ENCODE assay signal across 1 cellular context in genomic region chr22:50498322-50498861, GRCh38.
TF ChIP-seq lines count a peak whose summit lies in the region.

No MANE protein-coding gene starts in this region.

TF ChIP-seq in HepG2, 621 proteins besides CTCF, POLR2A, EP300 and RAD21 (continued from another document and continues in another):
- TF ChIP-seq ZBTB43 (CRISPR knock-in tag; conservative IDR thresholded peaks at IDR 0.05) (0 out of 2 replicates have a peak, but pooled peaks have one; percentile 7), ZNF792 (CRISPR knock-in tag; IDR thresholded peaks at IDR 0.05) (0 out of 2 replicates have a peak, but pooled peaks have one; percentile 22), PAXIP1 (CRISPR knock-in tag; conservative IDR thresholded peaks at IDR 0.05) (peak; percentile 51), NR2F2 (IDR thresholded peaks at IDR 0.05; ENCODE audit: borderline replicate concordance, low read depth) (peak; percentile 45), ZNF367 (CRISPR knock-in tag; IDR thresholded peaks at IDR 0.05; ENCODE audit: borderline replicate concordance) (no peak), NFIB (CRISPR knock-in tag; IDR thresholded peaks at IDR 0.05; ENCODE audit: borderline replicate concordance) (no peak), SSRP1 (CRISPR knock-in tag; IDR thresholded peaks at IDR 0.05) (0 out of 2 replicates have a peak, but pooled peaks have one; percentile 14), MBD4 (IDR thresholded peaks at IDR 0.05; ENCODE audit: borderline replicate concordance, low read length) (no peak), MED1 (CRISPR knock-in tag; IDR thresholded peaks at IDR 0.05) (peak; percentile 45; the same call in 1 of the 2 replicates), PCBP2 (optimal IDR thresholded peaks at IDR 0.05; ENCODE audit: low read depth, low read length, poor library complexity, severe bottlenecking) (no peak), ZNF670 (CRISPR knock-in tag; IDR thresholded peaks at IDR 0.05; ENCODE audit: borderline replicate concordance) (no peak), ZNF777 (CRISPR knock-in tag; IDR thresholded peaks at IDR 0.05) (peak; percentile 43; the same call in 1 of the 2 replicates), ZNF691 (CRISPR knock-in tag; IDR thresholded peaks at IDR 0.05; ENCODE audit: borderline replicate concordance, low read depth) (no peak), ZNF879 (CRISPR knock-in tag; IDR thresholded peaks at IDR 0.05) (peak; percentile 59; the same call in 1 of the 2 replicates), TP53 (CRISPR knock-in tag; conservative IDR thresholded peaks at IDR 0.05) (no peak), IRF9 (CRISPR knock-in tag; IDR thresholded peaks at IDR 0.05; ENCODE audit: borderline replicate concordance) (no peak), NCOA5 (CRISPR knock-in tag; IDR thresholded peaks at IDR 0.05) (no peak), RFX5 (IDR thresholded peaks at IDR 0.05; ENCODE audit: low read depth, low read length) (no peak), ZNF615 (CRISPR knock-in tag; IDR thresholded peaks at IDR 0.05; ENCODE audit: borderline replicate concordance) (no peak), ZNF761 (CRISPR knock-in tag; conservative IDR thresholded peaks at IDR 0.05) (no peak), ZNF710 (CRISPR knock-in tag; IDR thresholded peaks at IDR 0.05; ENCODE audit: borderline replicate concordance) (no peak), ZNF644 (CRISPR knock-in tag; IDR thresholded peaks at IDR 0.05; ENCODE audit: low read depth) (peak; percentile 66), NCOA2 (CRISPR knock-in tag; IDR thresholded peaks at IDR 0.05) (0 out of 2 replicates have a peak, but pooled peaks have one; percentile 14), TBX2 (CRISPR knock-in tag; IDR thresholded peaks at IDR 0.05; ENCODE audit: borderline replicate concordance) (peak; percentile 49; the same call in 1 of the 2 replicates), NFRKB (IDR thresholded peaks at IDR 0.05) (no peak), ZMYM4 (CRISPR knock-in tag; IDR thresholded peaks at IDR 0.05) (peak; percentile 59; the same call in 1 of the 2 replicates), KDM3A (CRISPR knock-in tag; IDR thresholded peaks at IDR 0.05; ENCODE audit: low read depth) (0 out of 2 replicates have a peak, but pooled peaks have one; percentile 58), ZNF282 (IDR thresholded peaks at IDR 0.05; ENCODE audit: partially characterized antibody) (no peak), ZNF501 (CRISPR knock-in tag; IDR thresholded peaks at IDR 0.05) (peak; percentile 39; the same call in 1 of the 2 replicates), TEAD3 (CRISPR knock-in tag; optimal IDR thresholded peaks at IDR 0.05; ENCODE audit: borderline replicate concordance) (peak; percentile 8), ZMYM2 (CRISPR knock-in tag; IDR thresholded peaks at IDR 0.05) (no peak), ZNF772 (CRISPR knock-in tag; IDR thresholded peaks at IDR 0.05) (0 out of 2 replicates have a peak, but pooled peaks have one; percentile 13), SMARCC2 (IDR thresholded peaks at IDR 0.05) (no peak), ZNF570 (CRISPR knock-in tag; IDR thresholded peaks at IDR 0.05; ENCODE audit: borderline replicate concordance) (no peak), TBP (CRISPR knock-in tag; IDR thresholded peaks at IDR 0.05) (no peak), TAF1 (CRISPR knock-in tag; IDR thresholded peaks at IDR 0.05) (0 out of 2 replicates have a peak, but pooled peaks have one; percentile 19), ISL2 (CRISPR knock-in tag; IDR thresholded peaks at IDR 0.05) (no peak), ZNF407 (CRISPR knock-in tag; IDR thresholded peaks at IDR 0.05; ENCODE audit: not compliant biosample characterization) (no peak), ZNF33A (CRISPR knock-in tag; IDR thresholded peaks at IDR 0.05; ENCODE audit: borderline replicate concordance) (no peak), ZNF354B (CRISPR knock-in tag; IDR thresholded peaks at IDR 0.05) (no peak), ARID5B (CRISPR knock-in tag; IDR thresholded peaks at IDR 0.05) (peak; percentile 16; the same call in 1 of the 2 replicates)
